ENCODE assay signal across 1 cellular context in genomic region chr1:1910033-1910465, GRCh38.
TF ChIP-seq lines count a peak whose summit lies in the region.

No MANE protein-coding gene starts in this region.

TF ChIP-seq in HEK293, 187 proteins besides CTCF, POLR2A, EP300 and RAD21 (continued from another document):
- no peak for TF ChIP-seq TSHZ1 (tag by site-specific recombination; IDR thresholded peaks at IDR 0.05; ENCODE audit: borderline replicate concordance)
- no peak for TF ChIP-seq GLI4 (tag by site-specific recombination; IDR thresholded peaks at IDR 0.05)
- no peak for TF ChIP-seq ZNF596 (tag by site-specific recombination; IDR thresholded peaks at IDR 0.05)
- peak; percentile 53 for TF ChIP-seq ZIC2 (tag by site-specific recombination; IDR thresholded peaks at IDR 0.05)
- TF ChIP-seq ZFP69B (tag by site-specific recombination; IDR thresholded peaks at IDR 0.05): no peak
- no peak for TF ChIP-seq ZNF585B (tag by site-specific recombination; IDR thresholded peaks at IDR 0.05)
- TF ChIP-seq ZNF580 (tag by site-specific recombination; IDR thresholded peaks at IDR 0.05): no peak
- TF ChIP-seq ZNF266 (tag by site-specific recombination; IDR thresholded peaks at IDR 0.05; ENCODE audit: low read depth): no peak
- no peak for TF ChIP-seq ZNF510 (tag by site-specific recombination; IDR thresholded peaks at IDR 0.05; ENCODE audit: insufficient replicate concordance)
- TF ChIP-seq EGR2 (tag by site-specific recombination; IDR thresholded peaks at IDR 0.05; ENCODE audit: low read depth): peak; percentile 60; the same call in 1 of the 2 replicates
- TF ChIP-seq, protein P1, sequence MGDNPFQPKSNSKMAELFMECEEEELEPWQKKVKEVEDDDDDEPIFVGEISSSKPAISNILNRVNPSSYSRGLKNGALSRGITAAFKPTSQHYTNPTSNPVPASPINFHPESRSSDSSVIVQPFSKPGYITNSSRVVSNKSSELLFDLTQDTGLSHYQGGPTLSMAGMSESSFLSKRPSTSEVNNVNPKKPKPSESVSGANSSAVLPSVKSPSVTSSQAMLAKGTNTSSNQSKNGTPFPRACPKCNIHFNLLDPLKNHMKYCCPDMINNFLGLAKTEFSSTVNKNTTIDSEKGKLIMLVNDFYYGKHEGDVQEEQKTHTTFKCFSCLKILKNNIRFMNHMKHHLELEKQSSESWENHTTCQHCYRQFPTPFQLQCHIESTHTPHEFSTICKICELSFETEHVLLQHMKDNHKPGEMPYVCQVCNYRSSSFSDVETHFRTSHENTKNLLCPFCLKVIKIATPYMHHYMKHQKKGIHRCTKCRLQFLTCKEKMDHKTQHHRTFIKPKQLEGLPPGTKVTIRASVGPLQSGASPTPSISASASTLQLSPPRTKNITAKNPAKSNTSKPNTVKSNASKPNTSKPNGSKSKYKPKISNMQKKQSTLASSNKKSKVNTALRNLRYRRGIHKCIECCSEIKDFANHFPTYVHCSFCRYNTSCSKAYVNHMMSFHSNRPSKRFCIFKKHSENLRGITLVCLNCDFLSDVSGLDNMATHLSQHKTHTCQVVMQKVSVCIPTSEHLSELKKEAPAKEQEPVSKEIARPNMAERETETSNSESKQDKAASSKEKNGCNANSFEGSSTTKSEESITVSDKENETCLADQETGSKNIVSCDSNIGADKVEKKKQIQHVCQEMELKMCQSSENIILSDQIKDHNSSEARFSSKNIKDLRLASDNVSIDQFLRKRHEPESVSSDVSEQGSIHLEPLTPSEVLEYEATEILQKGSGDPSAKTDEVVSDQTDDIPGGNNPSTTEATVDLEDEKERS (tag by site-specific recombination; IDR thresholded peaks at IDR 0.05): no peak
- no peak for TF ChIP-seq ZNF311 (tag by site-specific recombination; IDR thresholded peaks at IDR 0.05; ENCODE audit: borderline replicate concordance)
- no peak for TF ChIP-seq KLF8 (tag by site-specific recombination; IDR thresholded peaks at IDR 0.05)
- TF ChIP-seq ZNF776 (tag by site-specific recombination; IDR thresholded peaks at IDR 0.05; ENCODE audit: borderline replicate concordance): no peak
- no peak for TF ChIP-seq ZNF394 (tag by site-specific recombination; IDR thresholded peaks at IDR 0.05; ENCODE audit: borderline replicate concordance)
- TF ChIP-seq BCL11A (tag by site-specific recombination; IDR thresholded peaks at IDR 0.05; ENCODE audit: low read depth): no peak
- TF ChIP-seq ZSCAN23 (tag by site-specific recombination; IDR thresholded peaks at IDR 0.05): no peak
- no peak for TF ChIP-seq ZNF768 (tag by site-specific recombination; IDR thresholded peaks at IDR 0.05)
- TF ChIP-seq TCF7L2 (IDR thresholded peaks at IDR 0.05; ENCODE audit: borderline replicate concordance, low read depth, low read length): no peak
- no peak for TF ChIP-seq HIC1 (tag by site-specific recombination; IDR thresholded peaks at IDR 0.05)
